In genomic region chr10:59709472-59710125, GRCh38 we compare ENCODE assay signal across 8 cellular contexts. TPM values are rescaled to one million over a fixed set of nuclear protein-coding genes. Genes with fewer than 3 reads are reported as not detected.
DNase-seq lines count a peak whose midpoint lies in the region; ATAC-seq and TF ChIP-seq lines count a peak whose summit lies in the region.

Gene SLC16A9, minus strand, starts transcription at chr10:59709850. Its CDS starts 25,559 bp downstream, at chr10:59684291.

- DNase-seq in CMK (ENCODE audit: low read depth) (peak; percentile 24), NCI-H510A treated with DMSO at 0.1 percent for 48 hours (lab: John Stamatoyannopoulos, UW) (peak; percentile 40), left ventricle myocardium inferior (peak; percentile 47), prostate gland (ENCODE audit: low spot score) (peak; percentile 56)
- peak; percentile 67 for DNase-seq in activated naive CD8-positive, alpha-beta T cell treated with anti-CD3 and anti-CD28 coated beads for 36 hours
- DNase-seq in central memory CD4-positive, alpha-beta T cell, result no peak

- H3K9me3 ChIP-seq in left ventricle myocardium inferior (replicated peaks) (no peaks in the 10 kb centered on the region), prostate gland (no peaks in the 10 kb centered on the region)

- no peak within 1 kb of the TSS for H3K27ac Mint-ChIP-seq in activated naive CD8-positive, alpha-beta T cell treated with anti-CD3 and anti-CD28 coated beads for 36 hours

- peak; percentile 92 for ATAC-seq in GM19023 (IDR thresholded peaks at IDR 0.05; ENCODE audit: unreplicated experiment)
- ATAC-seq in HG03095 (IDR thresholded peaks at IDR 0.05; ENCODE audit: unreplicated experiment), result peak; percentile 90

- H3K4me1 Mint-ChIP-seq in activated naive CD8-positive, alpha-beta T cell treated with anti-CD3 and anti-CD28 coated beads for 36 hours, result peaks cover 4% of the 10 kb centered on the region

- TF ChIP-seq POLR2A in prostate gland (IDR thresholded peaks at IDR 0.05), result no peak

- no peaks in the 10 kb centered on the region for H3K9me3 Mint-ChIP-seq in activated naive CD8-positive, alpha-beta T cell treated with anti-CD3 and anti-CD28 coated beads for 36 hours

- H3K4me1 ChIP-seq in left ventricle myocardium inferior (peaks cover 17% of the 10 kb centered on the region), prostate gland (replicated peaks) (no peaks in the 10 kb centered on the region)

- intact Hi-C loops in left ventricle myocardium inferior (cut with micrococcal nuclease), result no loop called here
- intact Hi-C loops in prostate gland (cut with DNase I), result loop anchor here (5.0 to 10.0 kb wide), 2 partner anchors 98 to 185 kb away; no protein-coding TSS in a partner anchor

- H3K36me3 ChIP-seq in left ventricle myocardium inferior (no peaks in the 10 kb centered on the region), prostate gland (no peaks in the 10 kb centered on the region)

- H3K27me3 ChIP-seq in left ventricle myocardium inferior (ENCODE audit: low read depth), result peaks cover 22% of the 10 kb centered on the region
- H3K27me3 ChIP-seq in prostate gland (replicated peaks; ENCODE audit: insufficient read depth), result no peaks in the 10 kb centered on the region

- H3K4me3 Mint-ChIP-seq in activated naive CD8-positive, alpha-beta T cell treated with anti-CD3 and anti-CD28 coated beads for 36 hours, result peak within 1 kb of the TSS; percentile 77

- TF ChIP-seq CTCF in left ventricle myocardium inferior (IDR thresholded peaks at IDR 0.05; ENCODE audit: borderline replicate concordance) (peak; percentile 56), prostate gland (IDR thresholded peaks at IDR 0.05) (peak in 3 of 4 experiments; percentile 41 to 46 (median 41))

- H3K36me3 Mint-ChIP-seq in activated naive CD8-positive, alpha-beta T cell treated with anti-CD3 and anti-CD28 coated beads for 36 hours, result no peaks in the 10 kb centered on the region

- peaks cover 81% of the 10 kb centered on the region for H3K27me3 Mint-ChIP-seq in activated naive CD8-positive, alpha-beta T cell treated with anti-CD3 and anti-CD28 coated beads for 36 hours

- H3K4me3 ChIP-seq in left ventricle myocardium inferior (peak within 1 kb of the TSS; percentile 78), prostate gland (peak within 1 kb of the TSS; percentile 47 to 51)

- H3K27ac ChIP-seq in left ventricle myocardium inferior (replicated peaks) (peak within 1 kb of the TSS; percentile 63), prostate gland (peak within 1 kb of the TSS; percentile 68 to 77)

- WGBS in prostate gland, result under 1% methylated on average over 55 of the region's 66 CpGs

RNA-seq across cellular contexts. Expression of gene SLC16A9, which starts in this region (rescaled TPM):
- 1 to 10 TPM; 1.9 to 2.4 TPM for total RNA-seq in activated naive CD8-positive, alpha-beta T cell treated with anti-CD3 and anti-CD28 coated beads for 36 hours
- total RNA-seq in left ventricle myocardium inferior (1.1 TPM), prostate gland (10 to 100 TPM in 1 of 2 donors, 1 to 10 TPM in 1; 9.8 to 15.7 TPM)
